In genomic region chr4:93891244-93891643, GRCh38 we compare ENCODE assay signal across 38 cellular contexts.
"Had no signal": no experiment of that assay in that cellular context is flagged by ENCODE, and none has a peak within 500 bp of the region (broad histone marks: within the 10 kb centered on the region; RNA-seq: fewer than 3 reads in every experiment).

No MANE protein-coding gene starts in this region.

- H3K27me3 ChIP-seq: ascending aorta, cardiac muscle cell had no signal

- H3K27ac ChIP-seq: ascending aorta, cardiac muscle cell, WERI-Rb-1 had no signal

- H3K4me3 ChIP-seq: ascending aorta, cardiac muscle cell had no signal

- DNase-seq: activated CD4-positive, alpha-beta memory T cell treated with anti-CD3 and anti-CD28 coated beads, Interleukin-2, amount 10 ng/mL, durations not matched to agents 7 days and 5 days; activated CD4-positive, alpha-beta T cell treated with anti-CD3 and anti-CD28 coated beads for 1 hour; activated CD4-positive, alpha-beta T cell treated with anti-CD3 and anti-CD28 coated beads for 36 hours; activated CD4-positive, alpha-beta T cell treated with anti-CD3 and anti-CD28 coated beads for 48 hours; activated CD4-positive, alpha-beta T cell treated with anti-CD3 and anti-CD28 coated beads, Interleukin-2, amount 10 ng/mL, durations not matched to agents 7 days and 5 days; activated CD4-positive, alpha-beta T cell treated with anti-CD3 and anti-CD28 coated beads, Interleukin-2, amount 50 U/mL, for 48 hours; activated CD4-positive, CD25-positive, alpha-beta regulatory T cell; activated CD8-positive, alpha-beta memory T cell treated with anti-CD3 and anti-CD28 coated beads for 24 hours; activated CD8-positive, alpha-beta memory T cell treated with anti-CD3 and anti-CD28 coated beads, Interleukin-2, amount 10 ng/mL, durations not matched to agents 7 days and 5 days; activated CD8-positive, alpha-beta memory T cell treated with anti-CD3 and anti-CD28 coated beads, Interleukin-2, amount 50 U/mL, for 48 hours; activated CD8-positive, alpha-beta T cell treated with anti-CD3 and anti-CD28 coated beads, Interleukin-2, amount 10 ng/mL, durations not matched to agents 7 days and 5 days; activated effector memory CD4-positive, alpha-beta T cell treated with Interleukin-2 at 50 U/mL for 16 hours; activated gamma-delta T cell; activated naive CD4-positive, alpha-beta T cell treated with anti-CD3 and anti-CD28 coated beads, Interleukin-2, amount 10 ng/mL, durations not matched to agents 7 days and 5 days; activated naive CD4-positive, alpha-beta T cell treated with Interleukin-2 at 50 U/mL for 16 hours; activated naive CD8-positive, alpha-beta T cell treated with anti-CD3 and anti-CD28 coated beads, Interleukin-2, amount 10 ng/mL, durations not matched to agents 7 days and 5 days; activated naive CD8-positive, alpha-beta T cell treated with anti-CD3 and anti-CD28 coated beads, Interleukin-2, amount 50 U/mL, for 24 hours; activated T-cell treated with anti-CD3 and anti-CD28 coated beads, Interleukin-2, amount 50 U/mL, for 24 hours; activated T-cell treated with anti-CD3 and anti-CD28 coated beads, Interleukin-2, amount 50 U/mL, for 48 hours; amygdala; anterior cingulate cortex; caudate nucleus; cerebellar nuclear complex; T-helper 1 cell; T-helper 2 cell; T-helper 9 cell; WERI-Rb-1 had no signal

- H3K36me3 ChIP-seq: ascending aorta, cardiac muscle cell, WERI-Rb-1 had no signal

- H3K9me3 Mint-ChIP-seq: activated CD4-positive, alpha-beta memory T cell treated with anti-CD3 and anti-CD28 coated beads, Interleukin-2, amount 10 ng/mL, durations not matched to agents 7 days and 5 days; activated CD4-positive, alpha-beta T cell treated with anti-CD3 and anti-CD28 coated beads, Interleukin-2, amount 10 ng/mL, durations not matched to agents 7 days and 5 days; activated naive CD4-positive, alpha-beta T cell treated with anti-CD3 and anti-CD28 coated beads, Interleukin-2, amount 10 ng/mL, durations not matched to agents 7 days and 5 days; activated naive CD4-positive, alpha-beta T cell treated with anti-CD3 and anti-CD28 coated beads, Interleukin-2, amount 50 U/mL, for 24 hours; activated naive CD8-positive, alpha-beta T cell treated with anti-CD3 and anti-CD28 coated beads, Interleukin-2, amount 10 ng/mL, durations not matched to agents 7 days and 5 days; activated naive CD8-positive, alpha-beta T cell treated with anti-CD3 and anti-CD28 coated beads, Interleukin-2, amount 50 U/mL, for 24 hours; activated T-cell treated with anti-CD3 and anti-CD28 coated beads, Interleukin-2, amount 50 U/mL, for 24 hours; activated T-helper 2 cell treated with anti-CD3 and anti-CD28 coated beads, Interferon-gamma antibody, Interleukin-2, Interleukin-4, amounts not matched to agents 10 μg/mL and 5 μg/mL and 100 μg/mL, durations not matched to agents 14 hours and 24 hours and 36 hours; brain; T-helper 1 cell treated with Interleukin-12 subunit alpha and Interleukin-12 subunit beta and Interleukin-4 antibody, amounts not matched to agents 30 μg/mL and 1 μg/mL, for 36 hours; T-helper 2 cell treated with Interferon-gamma antibody and Interleukin-4, amounts not matched to agents 5 μg/mL and 100 μg/mL, for 36 hours; WTC11 had no signal

- H3K36me3 Mint-ChIP-seq: activated CD8-positive, alpha-beta memory T cell treated with anti-CD3 and anti-CD28 coated beads, Interleukin-2, amount 10 ng/mL, durations not matched to agents 7 days and 5 days; activated naive CD4-positive, alpha-beta T cell treated with anti-CD3 and anti-CD28 coated beads, Interleukin-2, amount 10 ng/mL, durations not matched to agents 7 days and 5 days; activated naive CD4-positive, alpha-beta T cell treated with anti-CD3 and anti-CD28 coated beads, Interleukin-2, amount 50 U/mL, for 24 hours; activated naive CD8-positive, alpha-beta T cell; activated naive CD8-positive, alpha-beta T cell treated with anti-CD3 and anti-CD28 coated beads, Interleukin-2, amount 10 ng/mL, durations not matched to agents 7 days and 5 days; brain; WTC11 had no signal

- H3K27me3 Mint-ChIP-seq: activated CD4-positive, alpha-beta memory T cell treated with anti-CD3 and anti-CD28 coated beads, Interleukin-2, amount 10 ng/mL, durations not matched to agents 7 days and 5 days; activated CD4-positive, alpha-beta T cell treated with anti-CD3 and anti-CD28 coated beads for 36 hours; activated CD4-positive, alpha-beta T cell treated with anti-CD3 and anti-CD28 coated beads, Interleukin-2, amount 10 ng/mL, durations not matched to agents 7 days and 5 days; activated CD8-positive, alpha-beta memory T cell treated with anti-CD3 and anti-CD28 coated beads, Interleukin-2, amount 10 ng/mL, durations not matched to agents 7 days and 5 days; activated naive CD4-positive, alpha-beta T cell treated with anti-CD3 and anti-CD28 coated beads, Interleukin-2, amount 10 ng/mL, durations not matched to agents 7 days and 5 days; activated naive CD4-positive, alpha-beta T cell treated with anti-CD3 and anti-CD28 coated beads, Interleukin-2, amount 50 U/mL, for 24 hours; activated naive CD8-positive, alpha-beta T cell; activated naive CD8-positive, alpha-beta T cell treated with anti-CD3 and anti-CD28 coated beads, Interleukin-2, amount 10 ng/mL, durations not matched to agents 7 days and 5 days; activated naive CD8-positive, alpha-beta T cell treated with anti-CD3 and anti-CD28 coated beads, Interleukin-2, amount 50 U/mL, for 24 hours; activated T-cell treated with anti-CD3 and anti-CD28 coated beads, Interleukin-2, amount 50 U/mL, for 24 hours; brain; central memory CD8-positive, alpha-beta T cell had no signal

- H3K9me3 ChIP-seq: ascending aorta had no signal

- ATAC-seq: activated CD4-positive, alpha-beta T cell treated with anti-CD3 and anti-CD28 coated beads for 36 hours; activated CD4-positive, CD25-positive, alpha-beta regulatory T cell treated with anti-CD3 and anti-CD28 coated beads, Interleukin-2, amount 50 U/mL, for 24 hours; activated CD8-positive, alpha-beta memory T cell treated with anti-CD3 and anti-CD28 coated beads, Interleukin-2, amount 10 ng/mL, durations not matched to agents 7 days and 5 days; activated CD8-positive, alpha-beta T cell treated with anti-CD3 and anti-CD28 coated beads, Interleukin-2, amount 10 ng/mL, durations not matched to agents 7 days and 5 days; activated naive CD8-positive, alpha-beta T cell treated with anti-CD3 and anti-CD28 coated beads, Interleukin-2, amount 50 U/mL, for 24 hours; WTC11 had no signal

- H3K4me3 Mint-ChIP-seq: activated CD4-positive, alpha-beta memory T cell treated with anti-CD3 and anti-CD28 coated beads, Interleukin-2, amount 10 ng/mL, durations not matched to agents 7 days and 5 days; activated CD4-positive, alpha-beta T cell treated with anti-CD3 and anti-CD28 coated beads for 36 hours; activated CD4-positive, alpha-beta T cell treated with anti-CD3 and anti-CD28 coated beads, Interleukin-2, amount 10 ng/mL, durations not matched to agents 7 days and 5 days; activated CD8-positive, alpha-beta memory T cell treated with anti-CD3 and anti-CD28 coated beads, Interleukin-2, amount 10 ng/mL, durations not matched to agents 7 days and 5 days; activated CD8-positive, alpha-beta T cell treated with anti-CD3 and anti-CD28 coated beads, Interleukin-2, amount 10 ng/mL, durations not matched to agents 7 days and 5 days; activated naive CD4-positive, alpha-beta T cell treated with anti-CD3 and anti-CD28 coated beads, Interleukin-2, amount 10 ng/mL, durations not matched to agents 7 days and 5 days; activated naive CD4-positive, alpha-beta T cell treated with anti-CD3 and anti-CD28 coated beads, Interleukin-2, amount 50 U/mL, for 24 hours; activated naive CD8-positive, alpha-beta T cell; activated naive CD8-positive, alpha-beta T cell treated with anti-CD3 and anti-CD28 coated beads, Interleukin-2, amount 10 ng/mL, durations not matched to agents 7 days and 5 days; activated naive CD8-positive, alpha-beta T cell treated with anti-CD3 and anti-CD28 coated beads, Interleukin-2, amount 50 U/mL, for 24 hours; activated T-cell treated with anti-CD3 and anti-CD28 coated beads, Interleukin-2, amount 50 U/mL, for 24 hours; brain; central memory CD8-positive, alpha-beta T cell; T-helper 1 cell treated with Interleukin-12 subunit alpha and Interleukin-12 subunit beta and Interleukin-4 antibody, amounts not matched to agents 30 μg/mL and 1 μg/mL, for 36 hours; T-helper 2 cell treated with Interferon-gamma antibody and Interleukin-4, amounts not matched to agents 5 μg/mL and 100 μg/mL, for 36 hours; WTC11 had no signal

- H3K27ac Mint-ChIP-seq: activated CD4-positive, alpha-beta memory T cell treated with anti-CD3 and anti-CD28 coated beads, Interleukin-2, amount 10 ng/mL, durations not matched to agents 7 days and 5 days; activated CD4-positive, alpha-beta T cell treated with anti-CD3 and anti-CD28 coated beads for 36 hours; activated CD4-positive, alpha-beta T cell treated with anti-CD3 and anti-CD28 coated beads, Interleukin-2, amount 10 ng/mL, durations not matched to agents 7 days and 5 days; activated CD8-positive, alpha-beta memory T cell treated with anti-CD3 and anti-CD28 coated beads, Interleukin-2, amount 10 ng/mL, durations not matched to agents 7 days and 5 days; activated CD8-positive, alpha-beta T cell treated with anti-CD3 and anti-CD28 coated beads, Interleukin-2, amount 10 ng/mL, durations not matched to agents 7 days and 5 days; activated naive CD4-positive, alpha-beta T cell treated with anti-CD3 and anti-CD28 coated beads, Interleukin-2, amount 10 ng/mL, durations not matched to agents 7 days and 5 days; activated naive CD4-positive, alpha-beta T cell treated with anti-CD3 and anti-CD28 coated beads, Interleukin-2, amount 50 U/mL, for 24 hours; activated naive CD8-positive, alpha-beta T cell; activated naive CD8-positive, alpha-beta T cell treated with anti-CD3 and anti-CD28 coated beads, Interleukin-2, amount 10 ng/mL, durations not matched to agents 7 days and 5 days; activated naive CD8-positive, alpha-beta T cell treated with anti-CD3 and anti-CD28 coated beads, Interleukin-2, amount 50 U/mL, for 24 hours; activated T-cell treated with anti-CD3 and anti-CD28 coated beads, Interleukin-2, amount 50 U/mL, for 24 hours; activated T-helper 2 cell treated with anti-CD3 and anti-CD28 coated beads, Interferon-gamma antibody, Interleukin-2, Interleukin-4, amounts not matched to agents 10 μg/mL and 5 μg/mL and 100 μg/mL, durations not matched to agents 14 hours and 24 hours and 36 hours; T-helper 1 cell treated with Interleukin-12 subunit alpha and Interleukin-12 subunit beta and Interleukin-4 antibody, amounts not matched to agents 30 μg/mL and 1 μg/mL, for 36 hours; T-helper 2 cell treated with Interferon-gamma antibody and Interleukin-4, amounts not matched to agents 5 μg/mL and 100 μg/mL, for 36 hours; WTC11 had no signal

- H3K4me1 Mint-ChIP-seq: activated CD4-positive, alpha-beta memory T cell treated with anti-CD3 and anti-CD28 coated beads, Interleukin-2, amount 10 ng/mL, durations not matched to agents 7 days and 5 days; activated CD4-positive, alpha-beta T cell treated with anti-CD3 and anti-CD28 coated beads for 36 hours; activated CD4-positive, alpha-beta T cell treated with anti-CD3 and anti-CD28 coated beads, Interleukin-2, amount 10 ng/mL, durations not matched to agents 7 days and 5 days; activated CD8-positive, alpha-beta memory T cell treated with anti-CD3 and anti-CD28 coated beads, Interleukin-2, amount 10 ng/mL, durations not matched to agents 7 days and 5 days; activated naive CD4-positive, alpha-beta T cell treated with anti-CD3 and anti-CD28 coated beads, Interleukin-2, amount 10 ng/mL, durations not matched to agents 7 days and 5 days; activated naive CD4-positive, alpha-beta T cell treated with anti-CD3 and anti-CD28 coated beads, Interleukin-2, amount 50 U/mL, for 24 hours; activated naive CD8-positive, alpha-beta T cell treated with anti-CD3 and anti-CD28 coated beads, Interleukin-2, amount 10 ng/mL, durations not matched to agents 7 days and 5 days; activated naive CD8-positive, alpha-beta T cell treated with anti-CD3 and anti-CD28 coated beads, Interleukin-2, amount 50 U/mL, for 24 hours; brain; central memory CD8-positive, alpha-beta T cell; WTC11 had no signal

- H3K4me1 ChIP-seq: ascending aorta had no signal
